ENCODE assay signal across 1 cellular context in the genomic region with DNA sequence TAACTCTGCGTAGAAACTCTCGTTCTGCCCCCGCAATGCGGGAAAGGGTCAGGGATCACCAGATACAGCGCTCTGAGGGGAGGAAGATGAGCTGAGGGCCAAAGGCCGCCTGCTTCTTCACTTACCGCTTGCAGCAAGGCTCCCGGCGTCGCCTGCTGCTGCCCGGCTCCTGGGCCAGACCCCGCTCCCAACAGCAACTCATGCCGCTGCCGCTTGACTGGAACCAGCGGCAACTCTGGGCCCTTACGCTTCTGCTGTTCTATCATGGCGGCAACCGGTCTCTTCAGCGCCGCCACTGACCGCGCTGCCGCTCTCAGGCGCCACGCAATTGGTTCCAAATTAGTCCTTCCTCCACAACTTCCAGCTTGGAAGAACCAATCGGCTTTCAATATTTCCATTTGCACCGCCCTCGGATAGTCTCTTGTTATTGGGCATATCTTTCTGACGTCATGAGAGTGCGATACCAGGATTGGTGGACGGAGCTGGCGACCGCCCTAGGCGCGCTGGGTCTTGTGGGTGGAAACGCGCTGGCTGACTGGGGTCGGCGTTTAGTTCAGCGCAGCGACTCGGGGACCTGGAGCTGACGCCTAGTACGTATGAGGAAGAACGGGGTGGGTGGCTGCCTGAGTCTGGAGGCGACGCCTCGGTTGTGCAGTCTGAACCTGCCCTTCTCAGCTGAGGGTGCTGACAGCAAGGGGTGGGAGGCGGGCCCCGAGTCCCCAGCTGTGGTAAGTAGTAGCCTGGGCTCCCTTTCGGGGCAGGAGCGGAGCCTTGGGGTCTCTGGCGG.
TF ChIP-seq lines count a peak whose summit lies in the region.

A gene (minus strand): TSS at position 303 of the 787 bp plus-strand sequence. CDS start 37 bp downstream, at position 266.
A gene with protein sequence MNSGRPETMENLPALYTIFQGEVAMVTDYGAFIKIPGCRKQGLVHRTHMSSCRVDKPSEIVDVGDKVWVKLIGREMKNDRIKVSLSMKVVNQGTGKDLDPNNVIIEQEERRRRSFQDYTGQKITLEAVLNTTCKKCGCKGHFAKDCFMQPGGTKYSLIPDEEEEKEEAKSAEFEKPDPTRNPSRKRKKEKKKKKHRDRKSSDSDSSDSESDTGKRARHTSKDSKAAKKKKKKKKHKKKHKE (plus strand): TSS at position 547 of the 787 bp plus-strand sequence. CDS start 13,067 bp downstream, outside the sequence.

TF ChIP-seq in HepG2, 621 proteins besides CTCF, POLR2A, EP300 and RAD21 (continued from another document):
- TF ChIP-seq, protein P1, sequence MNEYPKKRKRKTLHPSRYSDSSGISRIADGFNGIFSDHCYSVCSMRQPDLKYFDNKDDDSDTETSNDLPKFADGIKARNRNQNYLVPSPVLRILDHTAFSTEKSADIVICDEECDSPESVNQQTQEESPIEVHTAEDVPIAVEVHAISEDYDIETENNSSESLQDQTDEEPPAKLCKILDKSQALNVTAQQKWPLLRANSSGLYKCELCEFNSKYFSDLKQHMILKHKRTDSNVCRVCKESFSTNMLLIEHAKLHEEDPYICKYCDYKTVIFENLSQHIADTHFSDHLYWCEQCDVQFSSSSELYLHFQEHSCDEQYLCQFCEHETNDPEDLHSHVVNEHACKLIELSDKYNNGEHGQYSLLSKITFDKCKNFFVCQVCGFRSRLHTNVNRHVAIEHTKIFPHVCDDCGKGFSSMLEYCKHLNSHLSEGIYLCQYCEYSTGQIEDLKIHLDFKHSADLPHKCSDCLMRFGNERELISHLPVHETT (CRISPR knock-in tag; conservative IDR thresholded peaks at IDR 0.05), result no peak
- TF ChIP-seq, protein P2, sequence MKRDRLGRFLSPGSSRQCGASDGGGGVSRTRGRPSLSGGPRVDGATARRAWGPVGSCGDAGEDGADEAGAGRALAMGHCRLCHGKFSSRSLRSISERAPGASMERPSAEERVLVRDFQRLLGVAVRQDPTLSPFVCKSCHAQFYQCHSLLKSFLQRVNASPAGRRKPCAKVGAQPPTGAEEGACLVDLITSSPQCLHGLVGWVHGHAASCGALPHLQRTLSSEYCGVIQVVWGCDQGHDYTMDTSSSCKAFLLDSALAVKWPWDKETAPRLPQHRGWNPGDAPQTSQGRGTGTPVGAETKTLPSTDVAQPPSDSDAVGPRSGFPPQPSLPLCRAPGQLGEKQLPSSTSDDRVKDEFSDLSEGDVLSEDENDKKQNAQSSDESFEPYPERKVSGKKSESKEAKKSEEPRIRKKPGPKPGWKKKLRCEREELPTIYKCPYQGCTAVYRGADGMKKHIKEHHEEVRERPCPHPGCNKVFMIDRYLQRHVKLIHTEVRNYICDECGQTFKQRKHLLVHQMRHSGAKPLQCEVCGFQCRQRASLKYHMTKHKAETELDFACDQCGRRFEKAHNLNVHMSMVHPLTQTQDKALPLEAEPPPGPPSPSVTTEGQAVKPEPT (CRISPR knock-in tag; IDR thresholded peaks at IDR 0.05; ENCODE audit: low read depth), result 0 out of 2 replicates have a peak, but pooled peaks have one; percentile 12
- TF ChIP-seq ZNF644 (CRISPR knock-in tag; IDR thresholded peaks at IDR 0.05; ENCODE audit: low read depth) (peak; percentile 42; the same call in 1 of the 2 replicates), SIX1 (CRISPR knock-in tag; IDR thresholded peaks at IDR 0.05; ENCODE audit: borderline replicate concordance) (0 out of 2 replicates have a peak, but pooled peaks have one; percentile 3), MZF1 (CRISPR knock-in tag; IDR thresholded peaks at IDR 0.05; ENCODE audit: borderline replicate concordance) (0 out of 2 replicates have a peak, but pooled peaks have one; percentile 58), ZNF234 (CRISPR knock-in tag; conservative IDR thresholded peaks at IDR 0.05) (no peak), TAF15 (IDR thresholded peaks at IDR 0.05; ENCODE audit: low read depth, low read length, poor library complexity, severe bottlenecking) (no peak), ZFAT (CRISPR knock-in tag; conservative IDR thresholded peaks at IDR 0.05) (no peak), PAWR (CRISPR knock-in tag; IDR thresholded peaks at IDR 0.05; ENCODE audit: borderline replicate concordance) (no peak), ZNF552 (CRISPR knock-in tag; IDR thresholded peaks at IDR 0.05; ENCODE audit: borderline replicate concordance) (0 out of 2 replicates have a peak, but pooled peaks have one; percentile 21), FOXJ3 (CRISPR knock-in tag; IDR thresholded peaks at IDR 0.05; ENCODE audit: borderline replicate concordance) (no peak; the same call in 1 of the 2 replicates), GLI4 (CRISPR knock-in tag; IDR thresholded peaks at IDR 0.05; ENCODE audit: borderline replicate concordance) (no peak), EEA1 (CRISPR knock-in tag; IDR thresholded peaks at IDR 0.05; ENCODE audit: borderline replicate concordance) (no peak), JARID2 (CRISPR knock-in tag; IDR thresholded peaks at IDR 0.05; ENCODE audit: insufficient replicate concordance) (no peak), ZNF282 (IDR thresholded peaks at IDR 0.05; ENCODE audit: partially characterized antibody) (no peak), ZSCAN12 (CRISPR knock-in tag; IDR thresholded peaks at IDR 0.05) (no peak), FOXA3 (CRISPR knock-in tag; IDR thresholded peaks at IDR 0.05) (no peak), ZNF777 (CRISPR knock-in tag; IDR thresholded peaks at IDR 0.05) (no peak), ZNF619 (CRISPR knock-in tag; IDR thresholded peaks at IDR 0.05) (0 out of 2 replicates have a peak, but pooled peaks have one; percentile 17), ZMYM2 (CRISPR knock-in tag; IDR thresholded peaks at IDR 0.05) (no peak), NR2C2 (CRISPR knock-in tag; IDR thresholded peaks at IDR 0.05; ENCODE audit: borderline replicate concordance) (peak; percentile 74; the same call in 1 of the 2 replicates), PHF20 (CRISPR knock-in tag; IDR thresholded peaks at IDR 0.05) (peak; percentile 77), ZNF7 (CRISPR knock-in tag; IDR thresholded peaks at IDR 0.05) (no peak), BRCA1 (CRISPR knock-in tag; IDR thresholded peaks at IDR 0.05) (no peak)
- TF ChIP-seq, protein P3, sequence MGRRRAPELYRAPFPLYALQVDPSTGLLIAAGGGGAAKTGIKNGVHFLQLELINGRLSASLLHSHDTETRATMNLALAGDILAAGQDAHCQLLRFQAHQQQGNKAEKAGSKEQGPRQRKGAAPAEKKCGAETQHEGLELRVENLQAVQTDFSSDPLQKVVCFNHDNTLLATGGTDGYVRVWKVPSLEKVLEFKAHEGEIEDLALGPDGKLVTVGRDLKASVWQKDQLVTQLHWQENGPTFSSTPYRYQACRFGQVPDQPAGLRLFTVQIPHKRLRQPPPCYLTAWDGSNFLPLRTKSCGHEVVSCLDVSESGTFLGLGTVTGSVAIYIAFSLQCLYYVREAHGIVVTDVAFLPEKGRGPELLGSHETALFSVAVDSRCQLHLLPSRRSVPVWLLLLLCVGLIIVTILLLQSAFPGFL (CRISPR knock-in tag; IDR thresholded peaks at IDR 0.05), result no peak
- TF ChIP-seq, protein P4, sequence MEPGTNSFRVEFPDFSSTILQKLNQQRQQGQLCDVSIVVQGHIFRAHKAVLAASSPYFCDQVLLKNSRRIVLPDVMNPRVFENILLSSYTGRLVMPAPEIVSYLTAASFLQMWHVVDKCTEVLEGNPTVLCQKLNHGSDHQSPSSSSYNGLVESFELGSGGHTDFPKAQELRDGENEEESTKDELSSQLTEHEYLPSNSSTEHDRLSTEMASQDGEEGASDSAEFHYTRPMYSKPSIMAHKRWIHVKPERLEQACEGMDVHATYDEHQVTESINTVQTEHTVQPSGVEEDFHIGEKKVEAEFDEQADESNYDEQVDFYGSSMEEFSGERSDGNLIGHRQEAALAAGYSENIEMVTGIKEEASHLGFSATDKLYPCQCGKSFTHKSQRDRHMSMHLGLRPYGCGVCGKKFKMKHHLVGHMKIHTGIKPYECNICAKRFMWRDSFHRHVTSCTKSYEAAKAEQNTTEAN (CRISPR knock-in tag; conservative IDR thresholded peaks at IDR 0.05), result no peak; the same call in 1 of the 2 replicates
- TF ChIP-seq, protein P5, sequence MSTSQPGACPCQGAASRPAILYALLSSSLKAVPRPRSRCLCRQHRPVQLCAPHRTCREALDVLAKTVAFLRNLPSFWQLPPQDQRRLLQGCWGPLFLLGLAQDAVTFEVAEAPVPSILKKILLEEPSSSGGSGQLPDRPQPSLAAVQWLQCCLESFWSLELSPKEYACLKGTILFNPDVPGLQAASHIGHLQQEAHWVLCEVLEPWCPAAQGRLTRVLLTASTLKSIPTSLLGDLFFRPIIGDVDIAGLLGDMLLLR (CRISPR knock-in tag; IDR thresholded peaks at IDR 0.05), result no peak
- TF ChIP-seq, protein P6, sequence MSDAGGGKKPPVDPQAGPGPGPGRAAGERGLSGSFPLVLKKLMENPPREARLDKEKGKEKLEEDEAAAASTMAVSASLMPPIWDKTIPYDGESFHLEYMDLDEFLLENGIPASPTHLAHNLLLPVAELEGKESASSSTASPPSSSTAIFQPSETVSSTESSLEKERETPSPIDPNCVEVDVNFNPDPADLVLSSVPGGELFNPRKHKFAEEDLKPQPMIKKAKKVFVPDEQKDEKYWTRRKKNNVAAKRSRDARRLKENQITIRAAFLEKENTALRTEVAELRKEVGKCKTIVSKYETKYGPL (CRISPR knock-in tag; IDR thresholded peaks at IDR 0.05), result no peak
- TF ChIP-seq, protein P7, sequence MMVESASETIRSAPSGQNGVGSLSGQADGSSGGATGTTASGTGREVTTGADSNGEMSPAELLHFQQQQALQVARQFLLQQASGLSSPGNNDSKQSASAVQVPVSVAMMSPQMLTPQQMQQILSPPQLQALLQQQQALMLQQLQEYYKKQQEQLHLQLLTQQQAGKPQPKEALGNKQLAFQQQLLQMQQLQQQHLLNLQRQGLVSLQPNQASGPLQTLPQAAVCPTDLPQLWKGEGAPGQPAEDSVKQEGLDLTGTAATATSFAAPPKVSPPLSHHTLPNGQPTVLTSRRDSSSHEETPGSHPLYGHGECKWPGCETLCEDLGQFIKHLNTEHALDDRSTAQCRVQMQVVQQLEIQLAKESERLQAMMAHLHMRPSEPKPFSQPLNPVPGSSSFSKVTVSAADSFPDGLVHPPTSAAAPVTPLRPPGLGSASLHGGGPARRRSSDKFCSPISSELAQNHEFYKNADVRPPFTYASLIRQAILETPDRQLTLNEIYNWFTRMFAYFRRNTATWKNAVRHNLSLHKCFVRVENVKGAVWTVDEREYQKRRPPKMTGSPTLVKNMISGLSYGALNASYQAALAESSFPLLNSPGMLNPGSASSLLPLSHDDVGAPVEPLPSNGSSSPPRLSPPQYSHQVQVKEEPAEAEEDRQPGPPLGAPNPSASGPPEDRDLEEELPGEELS (CRISPR knock-in tag; IDR thresholded peaks at IDR 0.05), result no peak
- TF ChIP-seq, protein P8, sequence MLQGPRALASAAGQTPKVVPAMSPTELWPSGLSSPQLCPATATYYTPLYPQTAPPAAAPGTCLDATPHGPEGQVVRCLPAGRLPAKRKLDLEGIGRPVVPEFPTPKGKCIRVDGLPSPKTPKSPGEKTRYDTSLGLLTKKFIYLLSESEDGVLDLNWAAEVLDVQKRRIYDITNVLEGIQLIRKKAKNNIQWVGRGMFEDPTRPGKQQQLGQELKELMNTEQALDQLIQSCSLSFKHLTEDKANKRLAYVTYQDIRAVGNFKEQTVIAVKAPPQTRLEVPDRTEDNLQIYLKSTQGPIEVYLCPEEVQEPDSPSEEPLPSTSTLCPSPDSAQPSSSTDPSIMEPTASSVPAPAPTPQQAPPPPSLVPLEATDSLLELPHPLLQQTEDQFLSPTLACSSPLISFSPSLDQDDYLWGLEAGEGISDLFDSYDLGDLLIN (CRISPR knock-in tag; IDR thresholded peaks at IDR 0.05; ENCODE audit: borderline replicate concordance), result no peak
- TF ChIP-seq, protein P9, sequence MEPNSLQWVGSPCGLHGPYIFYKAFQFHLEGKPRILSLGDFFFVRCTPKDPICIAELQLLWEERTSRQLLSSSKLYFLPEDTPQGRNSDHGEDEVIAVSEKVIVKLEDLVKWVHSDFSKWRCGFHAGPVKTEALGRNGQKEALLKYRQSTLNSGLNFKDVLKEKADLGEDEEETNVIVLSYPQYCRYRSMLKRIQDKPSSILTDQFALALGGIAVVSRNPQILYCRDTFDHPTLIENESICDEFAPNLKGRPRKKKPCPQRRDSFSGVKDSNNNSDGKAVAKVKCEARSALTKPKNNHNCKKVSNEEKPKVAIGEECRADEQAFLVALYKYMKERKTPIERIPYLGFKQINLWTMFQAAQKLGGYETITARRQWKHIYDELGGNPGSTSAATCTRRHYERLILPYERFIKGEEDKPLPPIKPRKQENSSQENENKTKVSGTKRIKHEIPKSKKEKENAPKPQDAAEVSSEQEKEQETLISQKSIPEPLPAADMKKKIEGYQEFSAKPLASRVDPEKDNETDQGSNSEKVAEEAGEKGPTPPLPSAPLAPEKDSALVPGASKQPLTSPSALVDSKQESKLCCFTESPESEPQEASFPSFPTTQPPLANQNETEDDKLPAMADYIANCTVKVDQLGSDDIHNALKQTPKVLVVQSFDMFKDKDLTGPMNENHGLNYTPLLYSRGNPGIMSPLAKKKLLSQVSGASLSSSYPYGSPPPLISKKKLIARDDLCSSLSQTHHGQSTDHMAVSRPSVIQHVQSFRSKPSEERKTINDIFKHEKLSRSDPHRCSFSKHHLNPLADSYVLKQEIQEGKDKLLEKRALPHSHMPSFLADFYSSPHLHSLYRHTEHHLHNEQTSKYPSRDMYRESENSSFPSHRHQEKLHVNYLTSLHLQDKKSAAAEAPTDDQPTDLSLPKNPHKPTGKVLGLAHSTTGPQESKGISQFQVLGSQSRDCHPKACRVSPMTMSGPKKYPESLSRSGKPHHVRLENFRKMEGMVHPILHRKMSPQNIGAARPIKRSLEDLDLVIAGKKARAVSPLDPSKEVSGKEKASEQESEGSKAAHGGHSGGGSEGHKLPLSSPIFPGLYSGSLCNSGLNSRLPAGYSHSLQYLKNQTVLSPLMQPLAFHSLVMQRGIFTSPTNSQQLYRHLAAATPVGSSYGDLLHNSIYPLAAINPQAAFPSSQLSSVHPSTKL (CRISPR knock-in tag; IDR thresholded peaks at IDR 0.05), result peak; percentile 32; the same call in 1 of the 2 replicates
